Comparison of ENCODE assay signal across 8 cellular contexts in the genomic region with DNA sequence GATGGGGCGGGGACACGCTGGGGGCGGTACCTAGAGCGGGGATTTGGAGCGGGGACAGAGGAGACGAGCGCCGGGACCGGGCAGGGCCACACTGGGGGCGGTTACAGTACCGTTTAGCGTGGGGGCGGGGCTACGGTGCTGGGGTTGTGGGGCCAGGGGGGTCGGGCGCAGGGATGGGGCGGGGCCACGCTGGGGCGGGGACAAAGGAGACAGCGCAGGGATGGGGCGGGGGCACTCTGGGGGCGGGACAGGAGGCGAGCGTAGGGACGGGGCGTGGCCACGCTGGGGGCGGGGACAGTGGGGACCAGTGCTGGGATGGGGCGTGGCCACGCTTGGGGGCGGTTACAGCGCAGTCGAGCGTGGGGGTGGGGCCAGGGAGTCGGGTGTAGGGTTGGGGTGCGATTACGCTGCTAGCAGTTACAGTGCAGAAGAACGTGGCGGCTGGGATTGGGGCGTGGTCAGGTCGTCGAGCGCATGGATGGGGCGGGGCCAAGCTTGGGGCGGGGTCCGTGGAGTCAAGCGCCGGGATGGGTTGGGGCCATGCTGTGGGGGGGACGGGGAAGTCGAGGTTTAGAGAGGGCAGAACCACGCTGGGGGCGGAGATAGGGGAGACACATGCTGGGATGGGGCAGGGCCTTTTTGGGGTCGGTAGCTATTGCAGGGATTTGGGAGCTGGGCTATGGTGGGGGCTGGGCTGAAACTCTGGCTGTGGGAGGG. TPM values are rescaled to one million over a fixed set of nuclear protein-coding genes. Genes with fewer than 3 reads are reported as not detected.
DNase-seq lines count a peak whose midpoint lies in the region; ATAC-seq and TF ChIP-seq lines count a peak whose summit lies in the region.

No MANE protein-coding gene starts in this region.

- ATAC-seq in GM19328 (IDR thresholded peaks at IDR 0.05; ENCODE audit: unreplicated experiment) (peak; percentile 56), HG03469 (IDR thresholded peaks at IDR 0.05; ENCODE audit: unreplicated experiment) (peak; percentile 26), left colon (peak; percentile 77)

- intact Hi-C loops in left colon (cut with DNase I, micrococcal nuclease) = no loop called here

- H3K4me3 ChIP-seq in choroid plexus epithelial cell (ENCODE audit: low read depth, low read length) = peak overlapping the region; percentile 93

- DNase-seq in AG09319 (ENCODE audit: extremely low read depth, low read depth) (peak; percentile 97), NCI-H524 treated with DMSO at 0.1 percent for 48 hours (lab: John Stamatoyannopoulos, UW) (peak; percentile 77), choroid plexus epithelial cell (ENCODE audit: low read depth) (peak; percentile 99), left colon (peak; percentile 99 to 100)
- peak; percentile 99 for DNase-seq in activated CD4-positive, alpha-beta T cell treated with anti-CD3 and anti-CD28 coated beads for 4 hours
- DNase-seq in stimulated activated CD4-positive, alpha-beta T cell treated with anti-CD3 and anti-CD28 coated beads, Interleukin-1b, Interleukin-23, amount 100 ng/mL, for 1 hour (ENCODE audit: low read depth in 2 of 2) = peak; percentile 98 to 99

- TF ChIP-seq CTCF in AG09319 (IDR thresholded peaks at IDR 0.05; ENCODE audit: low read depth, low read length) (no peak), choroid plexus epithelial cell (conservative IDR thresholded peaks at IDR 0.05; ENCODE audit: low read depth, low read length) (no peak)

RNA-seq across cellular contexts. Expression of a gene that starts 0.7 kb away (rescaled TPM):
- total RNA-seq in left colon = 100 to 1,000 TPM; 134 to 154 TPM

RNA-seq across cellular contexts. Expression of a gene that starts 2.5 kb away (rescaled TPM):
- total RNA-seq in left colon = 1 to 10 TPM; 2.5 to 3.8 TPM

RNA-seq across cellular contexts. Expression of a gene that starts 11.9 kb away (rescaled TPM):
- total RNA-seq in left colon = 10 to 100 TPM; 65.1 to 71.1 TPM

RNA-seq across cellular contexts. Expression of a gene that starts 19.7 kb away (rescaled TPM):
- total RNA-seq in left colon = 10 to 100 TPM; 52.7 to 58.9 TPM

RNA-seq across cellular contexts. Expression of a gene that starts 39.8 kb away (rescaled TPM):
- total RNA-seq in left colon = not detected

Comparison
In these comparisons a context has a peak if more than half of its experiments do, and no peak if none do; other contexts are left out.
1. Peak in every context shown above with its lines: DNase-seq, ATAC-seq and H3K4me3 ChIP-seq.
2. ATAC-seq: peak in every context shown above with its lines; median percentile 77 in left colon; 56 in GM19328; 26 in HG03469.